8 cellular contexts compared by ENCODE assay signal in genomic region chr17:20009302-20010098, GRCh38. TPM values are rescaled to one million over a fixed set of nuclear protein-coding genes. Genes with fewer than 3 reads are reported as not detected.
DNase-seq lines count a peak whose midpoint lies in the region; ATAC-seq, FAIRE-seq and TF ChIP-seq lines count a peak whose summit lies in the region.

A gene with protein sequence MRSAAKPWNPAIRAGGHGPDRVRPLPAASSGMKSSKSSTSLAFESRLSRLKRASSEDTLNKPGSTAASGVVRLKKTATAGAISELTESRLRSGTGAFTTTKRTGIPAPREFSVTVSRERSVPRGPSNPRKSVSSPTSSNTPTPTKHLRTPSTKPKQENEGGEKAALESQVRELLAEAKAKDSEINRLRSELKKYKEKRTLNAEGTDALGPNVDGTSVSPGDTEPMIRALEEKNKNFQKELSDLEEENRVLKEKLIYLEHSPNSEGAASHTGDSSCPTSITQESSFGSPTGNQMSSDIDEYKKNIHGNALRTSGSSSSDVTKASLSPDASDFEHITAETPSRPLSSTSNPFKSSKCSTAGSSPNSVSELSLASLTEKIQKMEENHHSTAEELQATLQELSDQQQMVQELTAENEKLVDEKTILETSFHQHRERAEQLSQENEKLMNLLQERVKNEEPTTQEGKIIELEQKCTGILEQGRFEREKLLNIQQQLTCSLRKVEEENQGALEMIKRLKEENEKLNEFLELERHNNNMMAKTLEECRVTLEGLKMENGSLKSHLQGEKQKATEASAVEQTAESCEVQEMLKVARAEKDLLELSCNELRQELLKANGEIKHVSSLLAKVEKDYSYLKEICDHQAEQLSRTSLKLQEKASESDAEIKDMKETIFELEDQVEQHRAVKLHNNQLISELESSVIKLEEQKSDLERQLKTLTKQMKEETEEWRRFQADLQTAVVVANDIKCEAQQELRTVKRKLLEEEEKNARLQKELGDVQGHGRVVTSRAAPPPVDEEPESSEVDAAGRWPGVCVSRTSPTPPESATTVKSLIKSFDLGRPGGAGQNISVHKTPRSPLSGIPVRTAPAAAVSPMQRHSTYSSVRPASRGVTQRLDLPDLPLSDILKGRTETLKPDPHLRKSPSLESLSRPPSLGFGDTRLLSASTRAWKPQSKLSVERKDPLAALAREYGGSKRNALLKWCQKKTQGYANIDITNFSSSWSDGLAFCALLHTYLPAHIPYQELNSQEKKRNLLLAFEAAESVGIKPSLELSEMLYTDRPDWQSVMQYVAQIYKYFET (plus strand): TSS chr17:20009359. CDS start chr17:20096652, 87,293 bp downstream.

- no peaks in the 10 kb centered on the region for H3K27me3 ChIP-seq in Peyer's patch

- ATAC-seq in GM21367 (IDR thresholded peaks at IDR 0.05; ENCODE audit: unreplicated experiment), result peak; percentile 90
- ATAC-seq in activated T-cell treated with anti-CD3 and anti-CD28 coated beads, Interleukin-2, amount 50 U/mL, for 4 hours, result peak; percentile 99
- peak; percentile 97 to 99 for ATAC-seq in natural killer cell treated with Interleukin-12 subunit alpha and Interleukin-12 subunit beta and Interleukin-15 and Interleukin-18, amount 100 ng/mL, for 72 hours

- peak within 1 kb of the TSS in 1 of 2 donors; percentile 49 for H3K27ac Mint-ChIP-seq in natural killer cell treated with Interleukin-12 subunit alpha and Interleukin-12 subunit beta and Interleukin-15 and Interleukin-18, amount 100 ng/mL, for 72 hours
- peak within 1 kb of the TSS; percentile 63 for H3K27ac Mint-ChIP-seq in stimulated activated naive CD8-positive, alpha-beta T cell treated with anti-CD3 and anti-CD28 coated beads, Interleukin-15, Interleukin-2, amounts not matched to agents 100 ng/mL and 50 ng/mL, for 24 hours

- peak within 1 kb of the TSS; percentile 38 to 74 (median 57) for H3K27ac ChIP-seq in Peyer's patch

- H3K9me3 ChIP-seq in Peyer's patch, result no peaks in the 10 kb centered on the region

- TF ChIP-seq CTCF in Peyer's patch (IDR thresholded peaks at IDR 0.05), result peak; percentile 91 to 99 (median 93)
- TF ChIP-seq CTCF in fibroblast of mammary gland (conservative IDR thresholded peaks at IDR 0.05; ENCODE audit: control insufficient read depth, insufficient read depth, low read depth, low read length), result peak; percentile 44

- FAIRE-seq in HTR-8/SVneo (lab: Jason Lieb, UNC), result peak; percentile 93

- H3K4me3 ChIP-seq in Peyer's patch (peak within 1 kb of the TSS; percentile 54 to 74 (median 66)), fibroblast of mammary gland (ENCODE audit: control insufficient read depth, low read depth, low read length) (peak within 1 kb of the TSS; percentile 75)

- no peaks in the 10 kb centered on the region for H3K9me3 Mint-ChIP-seq in activated T-cell treated with anti-CD3 and anti-CD28 coated beads, Interleukin-2, amount 50 U/mL, for 4 hours
- H3K9me3 Mint-ChIP-seq in natural killer cell treated with Interleukin-12 subunit alpha and Interleukin-12 subunit beta and Interleukin-15 and Interleukin-18, amount 100 ng/mL, for 72 hours, result no peaks in the 10 kb centered on the region
- H3K9me3 Mint-ChIP-seq in stimulated activated naive CD8-positive, alpha-beta T cell treated with anti-CD3 and anti-CD28 coated beads, Interleukin-15, Interleukin-2, amounts not matched to agents 100 ng/mL and 50 ng/mL, for 24 hours, result no peaks in the 10 kb centered on the region

- TF ChIP-seq POLR2A in Peyer's patch (IDR thresholded peaks at IDR 0.05), result no peak

- H3K36me3 Mint-ChIP-seq in activated T-cell treated with anti-CD3 and anti-CD28 coated beads, Interleukin-2, amount 50 U/mL, for 4 hours (ENCODE audit: insufficient read depth), result no peaks in the 10 kb centered on the region
- no peaks in the 10 kb centered on the region for H3K36me3 Mint-ChIP-seq in natural killer cell treated with Interleukin-12 subunit alpha and Interleukin-12 subunit beta and Interleukin-15 and Interleukin-18, amount 100 ng/mL, for 72 hours
- no peaks in the 10 kb centered on the region for H3K36me3 Mint-ChIP-seq in stimulated activated naive CD8-positive, alpha-beta T cell treated with anti-CD3 and anti-CD28 coated beads, Interleukin-15, Interleukin-2, amounts not matched to agents 100 ng/mL and 50 ng/mL, for 24 hours (ENCODE audit: low read depth)

- DNase-seq in COLO668 (lab: John Stamatoyannopoulos, UW; ENCODE audit: unreplicated experiment) (peak; percentile 86), HTR-8/SVneo (ENCODE audit: insufficient read length, low spot score) (peak; percentile 94), Peyer's patch (peak; percentile 73 to 93 (median 85)), fibroblast of mammary gland (ENCODE audit: low read depth) (peak; percentile 45)
- DNase-seq in activated T-cell treated with anti-CD3 and anti-CD28 coated beads, Interleukin-2, amount 50 U/mL, for 4 hours, result peak; percentile 86
- peak; percentile 91 for DNase-seq in natural killer cell treated with Interleukin-12 subunit alpha and Interleukin-12 subunit beta and Interleukin-15 and Interleukin-18, amount 100 ng/mL, for 72 hours (ENCODE audit: low spot score)

- H3K36me3 ChIP-seq in Peyer's patch, result no peaks in the 10 kb centered on the region

- H3K27me3 Mint-ChIP-seq in activated T-cell treated with anti-CD3 and anti-CD28 coated beads, Interleukin-2, amount 50 U/mL, for 4 hours (ENCODE audit: low read depth), result peaks cover 56% of the 10 kb centered on the region
- peaks cover 34 to 52% of the 10 kb centered on the region in 2 donors for H3K27me3 Mint-ChIP-seq in natural killer cell treated with Interleukin-12 subunit alpha and Interleukin-12 subunit beta and Interleukin-15 and Interleukin-18, amount 100 ng/mL, for 72 hours
- peaks cover 66% of the 10 kb centered on the region for H3K27me3 Mint-ChIP-seq in stimulated activated naive CD8-positive, alpha-beta T cell treated with anti-CD3 and anti-CD28 coated beads, Interleukin-15, Interleukin-2, amounts not matched to agents 100 ng/mL and 50 ng/mL, for 24 hours

- H3K4me3 Mint-ChIP-seq in activated T-cell treated with anti-CD3 and anti-CD28 coated beads, Interleukin-2, amount 50 U/mL, for 4 hours, result peak within 1 kb of the TSS; percentile 90
- peak within 1 kb of the TSS; percentile 93 for H3K4me3 Mint-ChIP-seq in natural killer cell treated with Interleukin-12 subunit alpha and Interleukin-12 subunit beta and Interleukin-15 and Interleukin-18, amount 100 ng/mL, for 72 hours
- peak within 1 kb of the TSS; percentile 83 for H3K4me3 Mint-ChIP-seq in stimulated activated naive CD8-positive, alpha-beta T cell treated with anti-CD3 and anti-CD28 coated beads, Interleukin-15, Interleukin-2, amounts not matched to agents 100 ng/mL and 50 ng/mL, for 24 hours

- H3K4me1 Mint-ChIP-seq in activated T-cell treated with anti-CD3 and anti-CD28 coated beads, Interleukin-2, amount 50 U/mL, for 4 hours (ENCODE audit: low read depth), result peaks cover 9% of the 10 kb centered on the region
- H3K4me1 Mint-ChIP-seq in natural killer cell treated with Interleukin-12 subunit alpha and Interleukin-12 subunit beta and Interleukin-15 and Interleukin-18, amount 100 ng/mL, for 72 hours (ENCODE audit: low read depth in 2 of 2), result peaks cover 14 to 22% of the 10 kb centered on the region in 2 donors
- H3K4me1 Mint-ChIP-seq in stimulated activated naive CD8-positive, alpha-beta T cell treated with anti-CD3 and anti-CD28 coated beads, Interleukin-15, Interleukin-2, amounts not matched to agents 100 ng/mL and 50 ng/mL, for 24 hours (ENCODE audit: low read depth), result peaks cover 9% of the 10 kb centered on the region

- H3K4me1 ChIP-seq in Peyer's patch, result peaks cover 0 to 7% (median 5%) of the 10 kb centered on the region in 4 donors

RNA-seq across cellular contexts. Expression of the gene that starts here (rescaled TPM):
- 100 to 1,000 TPM in 1 of 4 donors, 10 to 100 TPM in 3; 72.1 to 133 (median 83.7) TPM for total RNA-seq in Peyer's patch
- 1 to 10 TPM; 3.8 to 7.0 (median 3.9) TPM for total RNA-seq in activated T-cell treated with anti-CD3 and anti-CD28 coated beads, Interleukin-2, amount 50 U/mL, for 4 hours
- 10 to 100 TPM; 27.6 to 28.1 TPM for total RNA-seq in natural killer cell treated with Interleukin-12 subunit alpha and Interleukin-12 subunit beta and Interleukin-15 and Interleukin-18, amount 100 ng/mL, for 72 hours

Comparison
In these comparisons a context has a peak if more than half of its experiments do, and no peak if none do; other contexts are left out.
1. Peak in every context shown above with its lines: DNase-seq, ATAC-seq, H3K4me3 ChIP-seq and H3K27ac ChIP-seq.